ENCODE assay signal across 32 cellular contexts in genomic region chr20:60627751-60628565, GRCh38.
DNase-seq lines count a peak whose midpoint lies in the region; ATAC-seq, FAIRE-seq and TF ChIP-seq lines count a peak whose summit lies in the region.
"Had no signal": no experiment of that assay in that cellular context is flagged by ENCODE, and none has a peak within 500 bp of the region (broad histone marks: within the 10 kb centered on the region; RNA-seq: fewer than 3 reads in every experiment).

No MANE protein-coding gene starts in this region.

- no peaks in the 10 kb centered on the region for H3K36me3 ChIP-seq in H1 (ENCODE audit: control insufficient read depth in 2 of 4, insufficient read depth in 4 of 4, low read length in 3 of 4)
- H3K36me3 ChIP-seq: breast epithelium, heart right ventricle, SJSA1, stomach, thyroid gland had no signal

- no peaks in the 10 kb centered on the region for H3K9me3 ChIP-seq in H1 (ENCODE audit: insufficient read depth in 2 of 2, low read depth in 1 of 2, low read length in 1 of 2)
- H3K9me3 ChIP-seq: breast epithelium, heart right ventricle, SJSA1, stomach, thyroid gland had no signal

- H3K23me2 ChIP-seq in H1 (ENCODE audit: low read depth, low read length) = no peaks in the 10 kb centered on the region

- H3K9ac ChIP-seq in H1 (replicated peaks in 1 of 4; ENCODE audit: extremely low read depth in 1 of 4, low read depth in 3 of 4, low read length in 3 of 4) = no peak overlapping the region

- TF ChIP-seq POLR2A in H1 (IDR thresholded peaks at IDR 0.05; ENCODE audit: control extremely low read depth in 1 of 2, low read depth in 2 of 2, low read length in 2 of 2) = no peak

- H4K8ac ChIP-seq in H1 (ENCODE audit: extremely low read depth, insufficient read depth, low read length) = no peak overlapping the region

- no peak overlapping the region for H2BK20ac ChIP-seq in H1 (ENCODE audit: low read length)

- H2BK15ac ChIP-seq in H1 (ENCODE audit: low read length) = no peak overlapping the region

- no peak overlapping the region for H4K91ac ChIP-seq in H1 (replicated peaks; ENCODE audit: insufficient read length, low read length)

- peak; percentile 21 for DNase-seq in HT-29 (ENCODE audit: low spot score)
- no peak for DNase-seq in H1 (ENCODE audit: low read depth in 1 of 2, low spot score in 2 of 2)
- no peak for DNase-seq in nephron progenitor cell
- DNase-seq in EL = no peak
- DNase-seq in effector memory CD8-positive, alpha-beta T cell = no peak
- DNase-seq in left lobe of liver (ENCODE audit: low spot score) = no peak
- DNase-seq: activated CD8-positive, alpha-beta T cell treated with anti-CD3 and anti-CD28 coated beads for 36 hours; CD8-positive, alpha-beta memory T cell; effector CD4-positive, alpha-beta T cell; erythroblast; heart right ventricle; HFFc6; immature natural killer cell; left colon; mesenchymal stem cell; NCI-H1092 treated with DMSO at 0.1 percent for 48 hours; NCI-H187 treated with DMSO at 0.1 percent for 48 hours; NCI-H2171 treated with DMSO at 0.1 percent for 48 hours; NCI-H524; occipital lobe; stomach; T-helper 1 cell; thyroid gland had no signal

- no peak overlapping the region for H3K23ac ChIP-seq in H1 (ENCODE audit: insufficient read length)

- H2BK12ac ChIP-seq in H1 (ENCODE audit: low read depth, low read length) = no peak overlapping the region

- POLR2A ChIA-PET in H1 (lab: Charles Lee; ENCODE audit: partially characterized antibody) = no interaction called here

- H3K4me2 ChIP-seq in H1 (ENCODE audit: insufficient read depth in 1 of 2, low read depth in 2 of 2, low read length in 2 of 2) = no peak overlapping the region

- H3K4me1 ChIP-seq in H1 (replicated peaks in 1 of 4; ENCODE audit: control insufficient read depth in 3 of 4, insufficient read depth in 4 of 4, low read length in 3 of 4) = no peaks in the 10 kb centered on the region; a peak in 1 of 7 replicates
- H3K4me1 ChIP-seq: breast epithelium, heart right ventricle, SJSA1, stomach, thyroid gland had no signal

- H3K4ac ChIP-seq in H1 (replicated peaks; ENCODE audit: insufficient read length, low read depth, low read length) = no peak overlapping the region

- H3K27me3 Mint-ChIP-seq in nephron progenitor cell (ENCODE audit: low read depth, poor library complexity) = peaks cover 17% of the 10 kb centered on the region
- peaks cover 12 to 16% of the 10 kb centered on the region in 2 donors for H3K27me3 Mint-ChIP-seq in effector memory CD8-positive, alpha-beta T cell
- H3K27me3 Mint-ChIP-seq: activated CD8-positive, alpha-beta T cell treated with anti-CD3 and anti-CD28 coated beads for 36 hours; CD8-positive, alpha-beta memory T cell had no signal

- no peak overlapping the region for H3K4me3 ChIP-seq in H1 (ENCODE audit: extremely low read depth in 1 of 4, insufficient read depth in 2 of 4, low read depth in 3 of 4, low read length in 4 of 4)
- H3K4me3 ChIP-seq: breast epithelium, heart right ventricle, SJSA1, skin epidermis, stomach, thyroid gland had no signal

- peak; percentile 14; the same call in 1 of the 2 replicates for TF ChIP-seq CTCF in C4-2B (conservative IDR thresholded peaks at IDR 0.05)
- peak; percentile 16 to 62 (median 33); a peak in 3 of 4 replicates for TF ChIP-seq CTCF in H1 (IDR thresholded peaks at IDR 0.05; ENCODE audit: control extremely low read depth in 1 of 3, insufficient read depth in 1 of 3, low read depth in 1 of 3, low read length in 3 of 3)
- peak; percentile 11 for TF ChIP-seq CTCF in nephron progenitor cell (IDR thresholded peaks at IDR 0.05)

- CTCF ChIA-PET in H1 (lab: Charles Lee; ENCODE audit: partially characterized antibody) = interaction anchor here (1.0 kb wide), 1 partner anchor 26 kb away, joined by 3 read pairs; no protein-coding TSS in a partner anchor

- H3K79me2 ChIP-seq in H1 (ENCODE audit: control insufficient read depth in 1 of 2, insufficient read depth in 2 of 2, low read length in 2 of 2) = no peaks in the 10 kb centered on the region

- no peak for TF ChIP-seq EP300 in H1 (IDR thresholded peaks at IDR 0.05; ENCODE audit: borderline replicate concordance in 1 of 2, low read depth in 2 of 2, low read length in 2 of 2)

- no peaks in the 10 kb centered on the region for H3K36me3 Mint-ChIP-seq in nephron progenitor cell (ENCODE audit: low read depth)
- H3K36me3 Mint-ChIP-seq in effector memory CD8-positive, alpha-beta T cell (ENCODE audit: insufficient read depth) = no peaks in the 10 kb centered on the region
- H3K36me3 Mint-ChIP-seq: activated naive CD4-positive, alpha-beta T cell treated with anti-CD3 and anti-CD28 coated beads, Interleukin-2, amount 50 U/mL, for 72 hours; CD8-positive, alpha-beta memory T cell; immature natural killer cell had no signal

- WGBS in H1 (ENCODE audit: extremely low coverage in 1 of 2, insufficient coverage in 1 of 2, insufficient read length in 1 of 2, insufficient replicate concordance in 2 of 2, low coverage in 1 of 2, low lambda C conversion rate in 2 of 2, missing lambda C conversion rate in 1 of 2), 2 experiments = 86% methylated on average over 3 of the region's 3 CpGs; no CpG with 5 or more reads in 1 of the 2 experiments

- no peak for FAIRE-seq in H1 (lab: Jason Lieb, UNC)
- FAIRE-seq: GM18507 had no signal

- H3K4me3 Mint-ChIP-seq in nephron progenitor cell = no peak overlapping the region
- H3K4me3 Mint-ChIP-seq in effector memory CD8-positive, alpha-beta T cell = no peak overlapping the region
- H3K4me3 Mint-ChIP-seq: activated CD8-positive, alpha-beta T cell treated with anti-CD3 and anti-CD28 coated beads for 36 hours; CD8-positive, alpha-beta memory T cell; HFFc6; immature natural killer cell had no signal

- 0 out of 7 replicates have a peak, but pooled peaks cover 0 to 3% (median 0%) of the 10 kb centered on the region in 4 experiments for H3K27me3 ChIP-seq in H1 (replicated peaks in 1 of 4; ENCODE audit: control insufficient read depth in 3 of 4, extremely low read depth in 1 of 4, insufficient read depth in 3 of 4, low read length in 3 of 4)
- H3K27me3 ChIP-seq: breast epithelium, SJSA1, thyroid gland had no signal

- H3K4me1 Mint-ChIP-seq in nephron progenitor cell = peaks cover 32% of the 10 kb centered on the region
- H3K4me1 Mint-ChIP-seq in effector memory CD8-positive, alpha-beta T cell (ENCODE audit: low read depth in 2 of 2) = no peaks in the 10 kb centered on the region
- H3K4me1 Mint-ChIP-seq: CD8-positive, alpha-beta memory T cell; immature natural killer cell had no signal

- no peaks in the 10 kb centered on the region for H3K9me3 Mint-ChIP-seq in nephron progenitor cell
- no peaks in the 10 kb centered on the region for H3K9me3 Mint-ChIP-seq in effector memory CD8-positive, alpha-beta T cell
- H3K9me3 Mint-ChIP-seq: activated CD8-positive, alpha-beta T cell treated with anti-CD3 and anti-CD28 coated beads for 36 hours; activated naive CD4-positive, alpha-beta T cell treated with anti-CD3 and anti-CD28 coated beads, Interleukin-2, amount 50 U/mL, for 72 hours; activated T-helper 2 cell treated with anti-CD3 and anti-CD28 coated beads, Interferon-gamma antibody, Interleukin-2, Interleukin-4, amounts not matched to agents 10 μg/mL and 5 μg/mL and 100 μg/mL, durations not matched to agents 14 hours and 24 hours and 36 hours; CD8-positive, alpha-beta memory T cell; immature natural killer cell had no signal

- peak; percentile 8 to 45; a peak in 3 of 4 replicates for TF ChIP-seq RAD21 in H1 (IDR thresholded peaks at IDR 0.05 in 1 of 2, conservative IDR thresholded peaks at IDR 0.05 in 1 of 2; ENCODE audit: low read depth in 2 of 2, low read length in 2 of 2)

- no peak overlapping the region for H2BK120ac ChIP-seq in H1 (replicated peaks; ENCODE audit: low read depth, low read length)

- H3K56ac ChIP-seq in H1 (replicated peaks; ENCODE audit: insufficient read length, low read depth, low read length) = no peak overlapping the region

- H3K27ac ChIP-seq in C4-2B = no peak overlapping the region
- no peak overlapping the region for H3K27ac ChIP-seq in H1 (ENCODE audit: low read depth, low read length)
- H3K27ac ChIP-seq: breast epithelium, heart right ventricle, SJSA1, skin epidermis, stomach, thyroid gland had no signal

- no peaks in the 10 kb centered on the region for H3K79me1 ChIP-seq in H1 (ENCODE audit: low read depth, low read length)

- H2BK5ac ChIP-seq in H1 (ENCODE audit: low read depth, low read length) = no peak overlapping the region

- ATAC-seq in effector memory CD8-positive, alpha-beta T cell (replicated peaks) = no peak
- ATAC-seq in left lobe of liver (no peak), HG03097 (IDR thresholded peaks at IDR 0.05; ENCODE audit: low FRiP score, unreplicated experiment) (no peak)
- ATAC-seq: activated CD4-positive, CD25-positive, alpha-beta regulatory T cell treated with anti-CD3 and anti-CD28 coated beads, Interleukin-2, amount 50 U/mL, for 24 hours; activated CD8-positive, alpha-beta T cell treated with anti-CD3 and anti-CD28 coated beads for 36 hours; activated naive CD4-positive, alpha-beta T cell treated with anti-CD3 and anti-CD28 coated beads, Interleukin-2, amount 50 U/mL, for 72 hours; heart right ventricle; left colon had no signal

- no peak overlapping the region for H4K5ac ChIP-seq in H1 (ENCODE audit: insufficient read length, low read depth, low read length)

- H4K20me1 ChIP-seq in H1 (replicated peaks in 1 of 2; ENCODE audit: control insufficient read depth in 1 of 2, insufficient read depth in 2 of 2, low read length in 2 of 2) = no peaks in the 10 kb centered on the region

- no peak overlapping the region for H3K14ac ChIP-seq in H1 (ENCODE audit: insufficient read length)

- H3K18ac ChIP-seq in H1 (ENCODE audit: extremely low read depth, low read length) = no peak overlapping the region

- H3K27ac Mint-ChIP-seq in nephron progenitor cell = no peak overlapping the region
- H3K27ac Mint-ChIP-seq in effector memory CD8-positive, alpha-beta T cell = no peak overlapping the region
- H3K27ac Mint-ChIP-seq: activated CD8-positive, alpha-beta T cell treated with anti-CD3 and anti-CD28 coated beads for 36 hours; activated naive CD4-positive, alpha-beta T cell treated with anti-CD3 and anti-CD28 coated beads, Interleukin-2, amount 50 U/mL, for 72 hours; activated T-helper 2 cell treated with anti-CD3 and anti-CD28 coated beads, Interferon-gamma antibody, Interleukin-2, Interleukin-4, amounts not matched to agents 10 μg/mL and 5 μg/mL and 100 μg/mL, durations not matched to agents 14 hours and 24 hours and 36 hours; CD8-positive, alpha-beta memory T cell; HFFc6; immature natural killer cell had no signal

- no peak overlapping the region for H2AFZ ChIP-seq in H1 (ENCODE audit: low read length)

- no peak overlapping the region for H2AK5ac ChIP-seq in H1 (ENCODE audit: low read depth, low read length)

TF ChIP-seq in H1, 55 proteins besides CTCF, POLR2A, EP300 and RAD21 (continues in another document):
- TF ChIP-seq ZNF274 (IDR thresholded peaks at IDR 0.05; ENCODE audit: borderline replicate concordance, extremely low read depth, low read length) = no peak
- TF ChIP-seq NRF1 (IDR thresholded peaks at IDR 0.05; ENCODE audit: low read depth, low read length) = no peak
- TF ChIP-seq SP4 (IDR thresholded peaks at IDR 0.05; ENCODE audit: low read length) = no peak
- TF ChIP-seq TEAD4 (IDR thresholded peaks at IDR 0.05; ENCODE audit: low read depth, low read length) = no peak
- TF ChIP-seq POLR2AphosphoS5 (IDR thresholded peaks at IDR 0.05; ENCODE audit: low read depth, low read length) = no peak
- TF ChIP-seq NANOG (IDR thresholded peaks at IDR 0.05; ENCODE audit: insufficient read depth, low read depth, low read length, poor library complexity, severe bottlenecking) = no peak
